26 cellular contexts compared by ENCODE assay signal in genomic region chr14:100907240-100907639, GRCh38. TPM values are rescaled to one million over a fixed set of nuclear protein-coding genes. Genes with fewer than 3 reads are reported as not detected.
"Had no signal": no experiment of that assay in that cellular context is flagged by ENCODE, and none has a peak within 500 bp of the region (broad histone marks: within the 10 kb centered on the region; RNA-seq: fewer than 3 reads in every experiment).

No MANE protein-coding gene starts in this region.

- ATAC-seq: esophagus mucosa; heart left ventricle; left colon; left ventricle myocardium superior; psoas muscle; right lobe of liver; stimulated activated memory B cell treated with anti-CD40 and anti-IgM and Interleukin-4, amounts not matched to agents 10 μg/mL and 1 μg/mL and 100 μg/mL, for 72 hours; upper lobe of right lung had no signal

- H3K4me1 ChIP-seq: psoas muscle, right lobe of liver, spleen, upper lobe of right lung, vagina had no signal

- H3K36me3 ChIP-seq: heart left ventricle, right lobe of liver, upper lobe of right lung, vagina had no signal

- DNase-seq: dorsolateral prefrontal cortex; effector CD8-positive, alpha-beta T cell; heart left ventricle; hippocampal formation; left colon; left ventricle myocardium superior; mesenchymal stem cell; naive B cell; psoas muscle; retina; right lobe of liver; spleen; stimulated activated CD4-positive, alpha-beta T cell treated with anti-CD3 and anti-CD28 coated beads, Interleukin-15, amount 100 ng/mL, for 24 hours; stimulated activated CD4-positive, alpha-beta T cell treated with anti-CD3 and anti-CD28 coated beads, Interleukin-1b, Interleukin-23, amount 100 ng/mL, for 48 hours; stimulated activated CD4-positive, alpha-beta T cell treated with anti-CD3 and anti-CD28 coated beads, Interleukin-4, amount 100 ng/mL, for 24 hours; upper lobe of right lung had no signal

- H3K27me3 ChIP-seq: right lobe of liver, vagina had no signal

- H3K9me3 ChIP-seq: heart left ventricle, psoas muscle, right lobe of liver, spleen, tibial nerve, upper lobe of right lung, vagina had no signal

- H3K4me3 ChIP-seq: dorsolateral prefrontal cortex, heart left ventricle, lung, psoas muscle, right lobe of liver, spleen, tibial nerve, upper lobe of right lung, vagina had no signal

- H3K27ac ChIP-seq: dorsolateral prefrontal cortex, heart left ventricle, psoas muscle, right lobe of liver, spleen, tibial nerve, upper lobe of right lung, vagina had no signal

RNA-seq across cellular contexts. Expression of gene RTL1, which starts 3.7 kb away (rescaled TPM):
- total RNA-seq: esophagus mucosa, fibroblast of lung, frontal cortex, glomerular endothelial cell, heart left ventricle, left colon, left ventricle myocardium superior, omental fat pad, psoas muscle, spleen, temporal lobe, tibial nerve, upper lobe of right lung, vagina had no signal
- polyA plus RNA-seq: fibroblast of lung, heart left ventricle had no signal
